In the genomic region with DNA sequence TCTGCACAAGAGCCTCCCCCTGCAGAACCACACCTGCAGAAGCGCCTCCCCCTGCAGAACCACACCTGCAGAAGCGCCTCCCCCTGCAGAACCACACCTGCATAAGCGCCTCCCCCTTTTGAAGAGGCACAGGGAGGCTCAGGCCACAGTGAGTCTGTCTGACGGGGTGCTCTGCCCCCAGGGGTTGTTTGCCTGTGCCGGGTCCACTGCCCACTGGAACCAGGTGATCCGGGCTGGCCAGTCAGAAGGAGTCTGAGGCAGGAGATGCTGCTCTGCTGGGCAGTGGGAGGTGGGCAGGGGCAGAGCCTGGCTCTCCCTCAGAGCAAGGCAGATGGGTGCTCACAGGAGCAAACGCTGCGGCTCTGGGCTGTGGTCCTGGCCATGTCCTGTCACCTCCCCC, we compare ENCODE assay signal across 13 cellular contexts.
"Had no signal": no experiment of that assay in that cellular context is flagged by ENCODE, and none has a peak within 500 bp of the region (broad histone marks: within the 10 kb centered on the region; RNA-seq: fewer than 3 reads in every experiment).

No MANE protein-coding gene starts in this region.

- H3K4me3 Mint-ChIP-seq: activated CD4-positive, alpha-beta memory T cell treated with anti-CD3 and anti-CD28 coated beads, Interleukin-2, amount 10 ng/mL, durations not matched to agents 7 days and 5 days; activated naive CD8-positive, alpha-beta T cell treated with anti-CD3 and anti-CD28 coated beads, Interleukin-2, amount 10 ng/mL, durations not matched to agents 7 days and 5 days; activated T-cell treated with anti-CD3 and anti-CD28 coated beads, Interleukin-2, amount 50 U/mL, for 72 hours had no signal

- H3K27me3 ChIP-seq: breast epithelium, dorsolateral prefrontal cortex, esophagus muscularis mucosa had no signal

- H3K9me3 ChIP-seq: breast epithelium, esophagus muscularis mucosa, neutrophil had no signal

- H3K27ac Mint-ChIP-seq: activated CD4-positive, alpha-beta memory T cell treated with anti-CD3 and anti-CD28 coated beads, Interleukin-2, amount 10 ng/mL, durations not matched to agents 7 days and 5 days; activated naive CD8-positive, alpha-beta T cell treated with anti-CD3 and anti-CD28 coated beads, Interleukin-2, amount 10 ng/mL, durations not matched to agents 7 days and 5 days; activated T-cell treated with anti-CD3 and anti-CD28 coated beads, Interleukin-2, amount 50 U/mL, for 72 hours; progenitor cell of endocrine pancreas had no signal

- DNase-seq: activated CD4-positive, alpha-beta memory T cell treated with anti-CD3 and anti-CD28 coated beads, Interleukin-2, amount 10 ng/mL, durations not matched to agents 7 days and 5 days; activated gamma-delta T cell treated with Interleukin-2 at 50 U/mL for 16 hours; activated naive CD8-positive, alpha-beta T cell treated with anti-CD3 and anti-CD28 coated beads, Interleukin-2, amount 10 ng/mL, durations not matched to agents 7 days and 5 days; activated T-cell treated with anti-CD3 and anti-CD28 coated beads, Interleukin-2, amount 50 U/mL, for 72 hours; anterior cingulate cortex; foreskin fibroblast; T1000 had no signal

- H3K27ac ChIP-seq: breast epithelium, dorsolateral prefrontal cortex, esophagus muscularis mucosa, neutrophil had no signal

- H3K4me1 Mint-ChIP-seq: activated CD4-positive, alpha-beta memory T cell treated with anti-CD3 and anti-CD28 coated beads, Interleukin-2, amount 10 ng/mL, durations not matched to agents 7 days and 5 days; activated naive CD8-positive, alpha-beta T cell treated with anti-CD3 and anti-CD28 coated beads, Interleukin-2, amount 10 ng/mL, durations not matched to agents 7 days and 5 days had no signal

- H3K36me3 ChIP-seq: breast epithelium, esophagus muscularis mucosa, neutrophil had no signal

- H3K9me3 Mint-ChIP-seq: activated CD4-positive, alpha-beta memory T cell treated with anti-CD3 and anti-CD28 coated beads, Interleukin-2, amount 10 ng/mL, durations not matched to agents 7 days and 5 days; activated naive CD8-positive, alpha-beta T cell treated with anti-CD3 and anti-CD28 coated beads, Interleukin-2, amount 10 ng/mL, durations not matched to agents 7 days and 5 days; activated T-cell treated with anti-CD3 and anti-CD28 coated beads, Interleukin-2, amount 50 U/mL, for 72 hours had no signal

- H3K4me3 ChIP-seq: breast epithelium, dorsolateral prefrontal cortex, esophagus muscularis mucosa had no signal

- H3K36me3 Mint-ChIP-seq: activated naive CD8-positive, alpha-beta T cell treated with anti-CD3 and anti-CD28 coated beads, Interleukin-2, amount 10 ng/mL, durations not matched to agents 7 days and 5 days had no signal

- H3K27me3 Mint-ChIP-seq: activated CD4-positive, alpha-beta memory T cell treated with anti-CD3 and anti-CD28 coated beads, Interleukin-2, amount 10 ng/mL, durations not matched to agents 7 days and 5 days; activated naive CD8-positive, alpha-beta T cell treated with anti-CD3 and anti-CD28 coated beads, Interleukin-2, amount 10 ng/mL, durations not matched to agents 7 days and 5 days had no signal

- ATAC-seq: activated T-cell treated with anti-CD3 and anti-CD28 coated beads, Interleukin-2, amount 50 U/mL, for 72 hours; left lobe of liver had no signal
